Comparison of ENCODE assay signal across 1 cellular context in genomic region chr10:68955786-68956532, GRCh38.
A peak's percentile ranks its signal among the peaks of the same experiment; 100 is the strongest.
TF ChIP-seq lines count a peak whose summit lies in the region.

DDX21 (plus strand) TSS chr10:68956170; CDS start chr10:68956226, 56 bp downstream.

TF ChIP-seq in HepG2, 621 proteins besides CTCF, POLR2A, EP300 and RAD21 (continued from another document and continues in another):
- TF ChIP-seq, protein P1, sequence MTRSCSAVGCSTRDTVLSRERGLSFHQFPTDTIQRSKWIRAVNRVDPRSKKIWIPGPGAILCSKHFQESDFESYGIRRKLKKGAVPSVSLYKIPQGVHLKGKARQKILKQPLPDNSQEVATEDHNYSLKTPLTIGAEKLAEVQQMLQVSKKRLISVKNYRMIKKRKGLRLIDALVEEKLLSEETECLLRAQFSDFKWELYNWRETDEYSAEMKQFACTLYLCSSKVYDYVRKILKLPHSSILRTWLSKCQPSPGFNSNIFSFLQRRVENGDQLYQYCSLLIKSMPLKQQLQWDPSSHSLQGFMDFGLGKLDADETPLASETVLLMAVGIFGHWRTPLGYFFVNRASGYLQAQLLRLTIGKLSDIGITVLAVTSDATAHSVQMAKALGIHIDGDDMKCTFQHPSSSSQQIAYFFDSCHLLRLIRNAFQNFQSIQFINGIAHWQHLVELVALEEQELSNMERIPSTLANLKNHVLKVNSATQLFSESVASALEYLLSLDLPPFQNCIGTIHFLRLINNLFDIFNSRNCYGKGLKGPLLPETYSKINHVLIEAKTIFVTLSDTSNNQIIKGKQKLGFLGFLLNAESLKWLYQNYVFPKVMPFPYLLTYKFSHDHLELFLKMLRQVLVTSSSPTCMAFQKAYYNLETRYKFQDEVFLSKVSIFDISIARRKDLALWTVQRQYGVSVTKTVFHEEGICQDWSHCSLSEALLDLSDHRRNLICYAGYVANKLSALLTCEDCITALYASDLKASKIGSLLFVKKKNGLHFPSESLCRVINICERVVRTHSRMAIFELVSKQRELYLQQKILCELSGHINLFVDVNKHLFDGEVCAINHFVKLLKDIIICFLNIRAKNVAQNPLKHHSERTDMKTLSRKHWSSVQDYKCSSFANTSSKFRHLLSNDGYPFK (CRISPR knock-in tag; IDR thresholded peaks at IDR 0.05; ENCODE audit: borderline replicate concordance): peak; percentile 84
- TF ChIP-seq ZNF501 (CRISPR knock-in tag; IDR thresholded peaks at IDR 0.05) (peak; percentile 96), DRAP1 (CRISPR knock-in tag; IDR thresholded peaks at IDR 0.05) (peak; percentile 69), TEAD3 (CRISPR knock-in tag; optimal IDR thresholded peaks at IDR 0.05; ENCODE audit: borderline replicate concordance) (no peak), ZNF253 (CRISPR knock-in tag; IDR thresholded peaks at IDR 0.05; ENCODE audit: borderline replicate concordance) (no peak), NAIF1 (CRISPR knock-in tag; IDR thresholded peaks at IDR 0.05; ENCODE audit: borderline replicate concordance) (peak; percentile 78; the same call in 1 of the 2 replicates), BCL6 (CRISPR knock-in tag; IDR thresholded peaks at IDR 0.05) (peak; percentile 55; the same call in 1 of the 2 replicates), HDAC2 (CRISPR knock-in tag; IDR thresholded peaks at IDR 0.05) (peak; percentile 67; the same call in 1 of the 2 replicates), HOXA5 (CRISPR knock-in tag; IDR thresholded peaks at IDR 0.05) (no peak), THYN1 (CRISPR knock-in tag; IDR thresholded peaks at IDR 0.05; ENCODE audit: borderline replicate concordance, low read depth) (no peak), FOXM1 (CRISPR knock-in tag; IDR thresholded peaks at IDR 0.05) (no peak), ZNF44 (CRISPR knock-in tag; IDR thresholded peaks at IDR 0.05) (no peak), NBN (conservative IDR thresholded peaks at IDR 0.05) (no peak), MYC (CRISPR knock-in tag; IDR thresholded peaks at IDR 0.05; ENCODE audit: borderline replicate concordance) (peak; percentile 97), TGIF2 (CRISPR knock-in tag; IDR thresholded peaks at IDR 0.05) (peak; percentile 32; the same call in 1 of the 2 replicates), ZNF569 (CRISPR knock-in tag; IDR thresholded peaks at IDR 0.05; ENCODE audit: borderline replicate concordance) (no peak), ZFP37 (CRISPR knock-in tag; IDR thresholded peaks at IDR 0.05; ENCODE audit: borderline replicate concordance) (peak; percentile 4; the same call in 1 of the 2 replicates), ZSCAN25 (CRISPR knock-in tag; IDR thresholded peaks at IDR 0.05) (no peak), GTF3A (CRISPR knock-in tag; conservative IDR thresholded peaks at IDR 0.05) (peak; percentile 76), MEF2D (CRISPR knock-in tag; IDR thresholded peaks at IDR 0.05) (peak; percentile 55; the same call in 1 of the 2 replicates), ZNF816 (CRISPR knock-in tag; IDR thresholded peaks at IDR 0.05; ENCODE audit: borderline replicate concordance) (peak; percentile 85), ELF3 (CRISPR knock-in tag; IDR thresholded peaks at IDR 0.05) (peak; percentile 77; the same call in 1 of the 2 replicates), ZNF20 (CRISPR knock-in tag; IDR thresholded peaks at IDR 0.05) (no peak), PRDM4 (CRISPR knock-in tag; IDR thresholded peaks at IDR 0.05; ENCODE audit: borderline replicate concordance) (no peak), ZSCAN21 (CRISPR knock-in tag; IDR thresholded peaks at IDR 0.05; ENCODE audit: borderline replicate concordance) (peak; percentile 16; the same call in 1 of the 2 replicates), HES4 (CRISPR knock-in tag; IDR thresholded peaks at IDR 0.05; ENCODE audit: borderline replicate concordance) (peak; percentile 25; the same call in 1 of the 2 replicates), RFXAP (CRISPR knock-in tag; IDR thresholded peaks at IDR 0.05; ENCODE audit: borderline replicate concordance) (peak; percentile 51), ZBTB3 (CRISPR knock-in tag; IDR thresholded peaks at IDR 0.05; ENCODE audit: borderline replicate concordance, low read depth) (0 out of 2 replicates have a peak, but pooled peaks have one; percentile 19), TBX2 (CRISPR knock-in tag; IDR thresholded peaks at IDR 0.05; ENCODE audit: borderline replicate concordance) (no peak), ZNF607 (CRISPR knock-in tag; IDR thresholded peaks at IDR 0.05; ENCODE audit: borderline replicate concordance) (no peak), KLF9 (CRISPR knock-in tag; IDR thresholded peaks at IDR 0.05; ENCODE audit: low read depth) (peak; percentile 57; the same call in 1 of the 2 replicates), ZC3H4 (CRISPR knock-in tag; IDR thresholded peaks at IDR 0.05; ENCODE audit: borderline replicate concordance) (no peak)
- TF ChIP-seq, protein P2, sequence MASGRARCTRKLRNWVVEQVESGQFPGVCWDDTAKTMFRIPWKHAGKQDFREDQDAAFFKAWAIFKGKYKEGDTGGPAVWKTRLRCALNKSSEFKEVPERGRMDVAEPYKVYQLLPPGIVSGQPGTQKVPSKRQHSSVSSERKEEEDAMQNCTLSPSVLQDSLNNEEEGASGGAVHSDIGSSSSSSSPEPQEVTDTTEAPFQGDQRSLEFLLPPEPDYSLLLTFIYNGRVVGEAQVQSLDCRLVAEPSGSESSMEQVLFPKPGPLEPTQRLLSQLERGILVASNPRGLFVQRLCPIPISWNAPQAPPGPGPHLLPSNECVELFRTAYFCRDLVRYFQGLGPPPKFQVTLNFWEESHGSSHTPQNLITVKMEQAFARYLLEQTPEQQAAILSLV (CRISPR knock-in tag; IDR thresholded peaks at IDR 0.05; ENCODE audit: borderline replicate concordance): peak; percentile 77; the same call in 1 of the 2 replicates
- TF ChIP-seq, protein P3, sequence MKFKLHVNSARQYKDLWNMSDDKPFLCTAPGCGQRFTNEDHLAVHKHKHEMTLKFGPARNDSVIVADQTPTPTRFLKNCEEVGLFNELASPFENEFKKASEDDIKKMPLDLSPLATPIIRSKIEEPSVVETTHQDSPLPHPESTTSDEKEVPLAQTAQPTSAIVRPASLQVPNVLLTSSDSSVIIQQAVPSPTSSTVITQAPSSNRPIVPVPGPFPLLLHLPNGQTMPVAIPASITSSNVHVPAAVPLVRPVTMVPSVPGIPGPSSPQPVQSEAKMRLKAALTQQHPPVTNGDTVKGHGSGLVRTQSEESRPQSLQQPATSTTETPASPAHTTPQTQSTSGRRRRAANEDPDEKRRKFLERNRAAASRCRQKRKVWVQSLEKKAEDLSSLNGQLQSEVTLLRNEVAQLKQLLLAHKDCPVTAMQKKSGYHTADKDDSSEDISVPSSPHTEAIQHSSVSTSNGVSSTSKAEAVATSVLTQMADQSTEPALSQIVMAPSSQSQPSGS (CRISPR knock-in tag; IDR thresholded peaks at IDR 0.05): peak; percentile 79
- TF ChIP-seq, protein P4, sequence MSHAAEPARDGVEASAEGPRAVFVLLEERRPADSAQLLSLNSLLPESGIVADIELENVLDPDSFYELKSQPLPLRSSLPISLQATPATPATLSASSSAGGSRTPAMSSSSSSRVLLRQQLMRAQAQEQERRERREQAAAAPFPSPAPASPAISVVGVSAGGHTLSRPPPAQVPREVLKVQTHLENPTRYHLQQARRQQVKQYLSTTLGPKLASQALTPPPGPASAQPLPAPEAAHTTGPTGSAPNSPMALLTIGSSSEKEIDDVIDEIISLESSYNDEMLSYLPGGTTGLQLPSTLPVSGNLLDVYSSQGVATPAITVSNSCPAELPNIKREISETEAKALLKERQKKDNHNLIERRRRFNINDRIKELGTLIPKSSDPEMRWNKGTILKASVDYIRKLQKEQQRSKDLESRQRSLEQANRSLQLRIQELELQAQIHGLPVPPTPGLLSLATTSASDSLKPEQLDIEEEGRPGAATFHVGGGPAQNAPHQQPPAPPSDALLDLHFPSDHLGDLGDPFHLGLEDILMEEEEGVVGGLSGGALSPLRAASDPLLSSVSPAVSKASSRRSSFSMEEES (CRISPR knock-in tag; IDR thresholded peaks at IDR 0.05): no peak; the same call in 1 of the 2 replicates
- TF ChIP-seq, protein P5, sequence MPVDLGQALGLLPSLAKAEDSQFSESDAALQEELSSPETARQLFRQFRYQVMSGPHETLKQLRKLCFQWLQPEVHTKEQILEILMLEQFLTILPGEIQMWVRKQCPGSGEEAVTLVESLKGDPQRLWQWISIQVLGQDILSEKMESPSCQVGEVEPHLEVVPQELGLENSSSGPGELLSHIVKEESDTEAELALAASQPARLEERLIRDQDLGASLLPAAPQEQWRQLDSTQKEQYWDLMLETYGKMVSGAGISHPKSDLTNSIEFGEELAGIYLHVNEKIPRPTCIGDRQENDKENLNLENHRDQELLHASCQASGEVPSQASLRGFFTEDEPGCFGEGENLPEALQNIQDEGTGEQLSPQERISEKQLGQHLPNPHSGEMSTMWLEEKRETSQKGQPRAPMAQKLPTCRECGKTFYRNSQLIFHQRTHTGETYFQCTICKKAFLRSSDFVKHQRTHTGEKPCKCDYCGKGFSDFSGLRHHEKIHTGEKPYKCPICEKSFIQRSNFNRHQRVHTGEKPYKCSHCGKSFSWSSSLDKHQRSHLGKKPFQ (CRISPR knock-in tag; IDR thresholded peaks at IDR 0.05; ENCODE audit: insufficient replicate concordance): peak; percentile 43
- TF ChIP-seq, protein P6, sequence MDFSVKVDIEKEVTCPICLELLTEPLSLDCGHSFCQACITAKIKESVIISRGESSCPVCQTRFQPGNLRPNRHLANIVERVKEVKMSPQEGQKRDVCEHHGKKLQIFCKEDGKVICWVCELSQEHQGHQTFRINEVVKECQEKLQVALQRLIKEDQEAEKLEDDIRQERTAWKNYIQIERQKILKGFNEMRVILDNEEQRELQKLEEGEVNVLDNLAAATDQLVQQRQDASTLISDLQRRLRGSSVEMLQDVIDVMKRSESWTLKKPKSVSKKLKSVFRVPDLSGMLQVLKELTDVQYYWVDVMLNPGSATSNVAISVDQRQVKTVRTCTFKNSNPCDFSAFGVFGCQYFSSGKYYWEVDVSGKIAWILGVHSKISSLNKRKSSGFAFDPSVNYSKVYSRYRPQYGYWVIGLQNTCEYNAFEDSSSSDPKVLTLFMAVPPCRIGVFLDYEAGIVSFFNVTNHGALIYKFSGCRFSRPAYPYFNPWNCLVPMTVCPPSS (IDR thresholded peaks at IDR 0.05): no peak
- TF ChIP-seq, protein P7, sequence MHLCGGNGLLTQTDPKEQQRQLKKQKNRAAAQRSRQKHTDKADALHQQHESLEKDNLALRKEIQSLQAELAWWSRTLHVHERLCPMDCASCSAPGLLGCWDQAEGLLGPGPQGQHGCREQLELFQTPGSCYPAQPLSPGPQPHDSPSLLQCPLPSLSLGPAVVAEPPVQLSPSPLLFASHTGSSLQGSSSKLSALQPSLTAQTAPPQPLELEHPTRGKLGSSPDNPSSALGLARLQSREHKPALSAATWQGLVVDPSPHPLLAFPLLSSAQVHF (CRISPR knock-in tag; IDR thresholded peaks at IDR 0.05): no peak
- TF ChIP-seq, protein P8, sequence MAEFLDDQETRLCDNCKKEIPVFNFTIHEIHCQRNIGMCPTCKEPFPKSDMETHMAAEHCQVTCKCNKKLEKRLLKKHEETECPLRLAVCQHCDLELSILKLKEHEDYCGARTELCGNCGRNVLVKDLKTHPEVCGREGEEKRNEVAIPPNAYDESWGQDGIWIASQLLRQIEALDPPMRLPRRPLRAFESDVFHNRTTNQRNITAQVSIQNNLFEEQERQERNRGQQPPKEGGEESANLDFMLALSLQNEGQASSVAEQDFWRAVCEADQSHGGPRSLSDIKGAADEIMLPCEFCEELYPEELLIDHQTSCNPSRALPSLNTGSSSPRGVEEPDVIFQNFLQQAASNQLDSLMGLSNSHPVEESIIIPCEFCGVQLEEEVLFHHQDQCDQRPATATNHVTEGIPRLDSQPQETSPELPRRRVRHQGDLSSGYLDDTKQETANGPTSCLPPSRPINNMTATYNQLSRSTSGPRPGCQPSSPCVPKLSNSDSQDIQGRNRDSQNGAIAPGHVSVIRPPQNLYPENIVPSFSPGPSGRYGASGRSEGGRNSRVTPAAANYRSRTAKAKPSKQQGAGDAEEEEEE (CRISPR knock-in tag; IDR thresholded peaks at IDR 0.05; ENCODE audit: borderline replicate concordance): no peak
- TF ChIP-seq, protein P9, sequence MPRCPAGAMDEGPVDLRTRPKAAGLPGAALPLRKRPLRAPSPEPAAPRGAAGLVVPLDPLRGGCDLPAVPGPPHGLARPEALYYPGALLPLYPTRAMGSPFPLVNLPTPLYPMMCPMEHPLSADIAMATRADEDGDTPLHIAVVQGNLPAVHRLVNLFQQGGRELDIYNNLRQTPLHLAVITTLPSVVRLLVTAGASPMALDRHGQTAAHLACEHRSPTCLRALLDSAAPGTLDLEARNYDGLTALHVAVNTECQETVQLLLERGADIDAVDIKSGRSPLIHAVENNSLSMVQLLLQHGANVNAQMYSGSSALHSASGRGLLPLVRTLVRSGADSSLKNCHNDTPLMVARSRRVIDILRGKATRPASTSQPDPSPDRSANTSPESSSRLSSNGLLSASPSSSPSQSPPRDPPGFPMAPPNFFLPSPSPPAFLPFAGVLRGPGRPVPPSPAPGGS (CRISPR knock-in tag; IDR thresholded peaks at IDR 0.05): no peak; the same call in 1 of the 2 replicates
- TF ChIP-seq, protein P10, sequence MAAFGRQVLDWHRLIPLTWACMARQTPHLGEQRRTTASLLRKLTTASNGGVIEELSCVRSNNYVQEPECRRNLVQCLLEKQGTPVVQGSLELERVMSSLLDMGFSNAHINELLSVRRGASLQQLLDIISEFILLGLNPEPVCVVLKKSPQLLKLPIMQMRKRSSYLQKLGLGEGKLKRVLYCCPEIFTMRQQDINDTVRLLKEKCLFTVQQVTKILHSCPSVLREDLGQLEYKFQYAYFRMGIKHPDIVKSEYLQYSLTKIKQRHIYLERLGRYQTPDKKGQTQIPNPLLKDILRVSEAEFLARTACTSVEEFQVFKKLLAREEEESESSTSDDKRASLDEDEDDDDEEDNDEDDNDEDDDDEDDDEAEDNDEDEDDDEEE (CRISPR knock-in tag; IDR thresholded peaks at IDR 0.05): no peak
